Comparison of ENCODE assay signal across 14 cellular contexts in genomic region chr11:8728566-8728965, GRCh38. TPM values are rescaled to one million over a fixed set of nuclear protein-coding genes. Genes with fewer than 3 reads are reported as not detected.
DNase-seq lines count a peak whose midpoint lies in the region; ATAC-seq and TF ChIP-seq lines count a peak whose summit lies in the region.
"Had no signal": no experiment of that assay in that cellular context is flagged by ENCODE, and none has a peak within 500 bp of the region (broad histone marks: within the 10 kb centered on the region; RNA-seq: fewer than 3 reads in every experiment).

No MANE protein-coding gene starts in this region.

- H3K9me3 ChIP-seq in BE2C (no peaks in the 10 kb centered on the region), muscle layer of colon (ENCODE audit: low read length) (no peaks in the 10 kb centered on the region)
- H3K9me3 ChIP-seq: heart left ventricle, neutrophil had no signal

- H3K4me1 Mint-ChIP-seq in brain (peaks cover 65% of the 10 kb centered on the region), WTC11 (peaks cover 9% of the 10 kb centered on the region), endothelial cell (ENCODE audit: unreplicated experiment) (peaks cover 31% of the 10 kb centered on the region)

- no peaks in the 10 kb centered on the region for H3K9me3 Mint-ChIP-seq in brain
- H3K9me3 Mint-ChIP-seq in WTC11 = no peaks in the 10 kb centered on the region
- H3K9me3 Mint-ChIP-seq in endothelial cell (ENCODE audit: unreplicated experiment) = no peaks in the 10 kb centered on the region
- H3K9me3 Mint-ChIP-seq: activated B cell treated with CpG ODN at 0.5 μM for 24 hours had no signal

- TF ChIP-seq CTCF in BE2C (IDR thresholded peaks at IDR 0.05; ENCODE audit: low read depth, low read length) (no peak), brain (conservative IDR thresholded peaks at IDR 0.05) (no peak), WTC11 (IDR thresholded peaks at IDR 0.05) (no peak), endothelial cell (IDR thresholded peaks at IDR 0.05; ENCODE audit: unreplicated experiment) (no peak)

- POLR2A ChIA-PET in WTC11 (lab: Charles Lee) = no interaction called here

- peak overlapping the region; percentile 81 for H3K27ac ChIP-seq in muscle layer of colon (ENCODE audit: low read depth, low read length)
- H3K27ac ChIP-seq: neutrophil had no signal

- H3K4me3 ChIP-seq in BE2C (ENCODE audit: low read depth, low read length) = no peak overlapping the region
- H3K4me3 ChIP-seq in muscle layer of colon (ENCODE audit: low read depth in 1 of 2, low read length in 2 of 2) = no peak overlapping the region
- H3K4me3 ChIP-seq: heart left ventricle had no signal

- peaks cover 4% of the 10 kb centered on the region for H3K27me3 Mint-ChIP-seq in brain
- no peaks in the 10 kb centered on the region for H3K27me3 Mint-ChIP-seq in WTC11 (ENCODE audit: low read depth)
- peaks cover 11% of the 10 kb centered on the region for H3K27me3 Mint-ChIP-seq in endothelial cell (ENCODE audit: unreplicated experiment)
- H3K27me3 Mint-ChIP-seq: activated B cell treated with CpG ODN at 0.5 μM for 24 hours had no signal

- intact Hi-C loops in posterior cingulate gyrus (cut with DNase I) = no loop called here

- no peak for ATAC-seq in WTC11

- peak; percentile 17 for DNase-seq in BE2C
- DNase-seq in MV-4-11 (lab: John Stamatoyannopoulos, UW) = peak; percentile 50
- DNase-seq in WTC11 (ENCODE audit: low spot score) = no peak
- no peak for DNase-seq in endothelial cell (ENCODE audit: low spot score)
- DNase-seq in posterior cingulate gyrus = no peak
- no peak for DNase-seq in NCI-H1930 (lab: John Stamatoyannopoulos, UW)
- DNase-seq: activated B cell treated with CpG ODN at 0.5 μM for 24 hours; DMS79 treated with DMSO at 0.1 percent for 48 hours; effector CD4-positive, alpha-beta T cell; heart left ventricle; NCI-H748 treated with DMSO at 0.1 percent for 48 hours had no signal

- H3K36me3 Mint-ChIP-seq in brain (peaks cover 13% of the 10 kb centered on the region), WTC11 (no peaks in the 10 kb centered on the region), endothelial cell (ENCODE audit: low read depth, unreplicated experiment) (peaks cover 27% of the 10 kb centered on the region)

- peak overlapping the region in 2 of 5 experiments; percentile 42 to 56 for H3K4me3 Mint-ChIP-seq in brain
- H3K4me3 Mint-ChIP-seq in WTC11 = no peak overlapping the region
- no peak overlapping the region for H3K4me3 Mint-ChIP-seq in endothelial cell (ENCODE audit: unreplicated experiment)
- H3K4me3 Mint-ChIP-seq: activated B cell treated with CpG ODN at 0.5 μM for 24 hours had no signal

- H3K27me3 ChIP-seq in BE2C = no peaks in the 10 kb centered on the region
- H3K27me3 ChIP-seq in muscle layer of colon (ENCODE audit: control insufficient read depth in 1 of 2, insufficient read depth in 2 of 2, low read length in 2 of 2) = no peaks in the 10 kb centered on the region
- H3K27me3 ChIP-seq: heart left ventricle, neutrophil had no signal

- no peak overlapping the region for H3K9ac ChIP-seq in muscle layer of colon (ENCODE audit: low read length)

- H3K36me3 ChIP-seq in BE2C (no peaks in the 10 kb centered on the region), muscle layer of colon (ENCODE audit: insufficient read depth, low read length) (peaks cover 38% of the 10 kb centered on the region)
- H3K36me3 ChIP-seq: neutrophil had no signal

- H3K27ac Mint-ChIP-seq in brain (peak overlapping the region; percentile 51 to 95 (median 92)), WTC11 (no peak overlapping the region; the same call in 1 of the 2 replicates), endothelial cell (ENCODE audit: unreplicated experiment) (no peak overlapping the region)
- H3K27ac Mint-ChIP-seq: activated B cell treated with CpG ODN at 0.5 μM for 24 hours had no signal

- H3K4me1 ChIP-seq in BE2C (0 out of 2 replicates have a peak, but pooled peaks cover 3% of the 10 kb centered on the region), muscle layer of colon (ENCODE audit: insufficient read depth, low read length) (peaks cover 67% of the 10 kb centered on the region)

- CTCF ChIA-PET in WTC11 (lab: Charles Lee) = no interaction called here

TF ChIP-seq in WTC11, 78 proteins besides CTCF, POLR2A, EP300 and RAD21:
- TF ChIP-seq KAT7 (CRISPR knock-in tag; IDR thresholded peaks at IDR 0.05; ENCODE audit: borderline replicate concordance) = no peak
- no peak for TF ChIP-seq GRHL2 (CRISPR knock-in tag; IDR thresholded peaks at IDR 0.05; ENCODE audit: insufficient replicate concordance, severe bottlenecking)
- TF ChIP-seq ZNF219 (CRISPR knock-in tag; IDR thresholded peaks at IDR 0.05; ENCODE audit: borderline replicate concordance) = no peak
- no peak for TF ChIP-seq FOXP4 (CRISPR knock-in tag; IDR thresholded peaks at IDR 0.05)
- TF ChIP-seq MAX (CRISPR knock-in tag; IDR thresholded peaks at IDR 0.05) = no peak
- TF ChIP-seq SOX15 (CRISPR knock-in tag; IDR thresholded peaks at IDR 0.05) = no peak
- no peak for TF ChIP-seq FOXK1 (CRISPR knock-in tag; IDR thresholded peaks at IDR 0.05)
- TF ChIP-seq ESRRA (CRISPR knock-in tag; IDR thresholded peaks at IDR 0.05; ENCODE audit: borderline replicate concordance) = no peak
- no peak for TF ChIP-seq GTF2I (CRISPR knock-in tag; conservative IDR thresholded peaks at IDR 0.05)
- TF ChIP-seq TCF7 (CRISPR knock-in tag; IDR thresholded peaks at IDR 0.05; ENCODE audit: low read depth) = no peak
- no peak for TF ChIP-seq E2F5 (CRISPR knock-in tag; IDR thresholded peaks at IDR 0.05)
- TF ChIP-seq HMGXB4 (CRISPR knock-in tag; IDR thresholded peaks at IDR 0.05) = no peak

RNA-seq across cellular contexts. Expression of gene RPL27A, which starts 46.0 kb away (rescaled TPM):
- polyA plus RNA-seq in BE2C (2012; ENCODE audit: insufficient read depth, insufficient read length, low read depth) = 667 TPM
- 1,828 TPM for polyA plus RNA-seq in brain (ENCODE audit: insufficient read depth, low read depth, low replicate concordance)
- total RNA-seq in WTC11 (2021) (1,103 to 1,198 TPM (median 1,179 TPM) in 3 replicates), endothelial cell (ENCODE audit: unreplicated experiment) (1,456 TPM)

RNA-seq across cellular contexts. Expression of gene TRIM66, which starts 46.1 kb away (rescaled TPM):
- polyA plus RNA-seq in BE2C (2012; ENCODE audit: insufficient read depth, insufficient read length, low read depth) = 1.8 TPM
- 3.7 TPM for polyA plus RNA-seq in brain (ENCODE audit: insufficient read depth, low read depth, low replicate concordance)
- 5.6 to 8.0 TPM (median 7.8 TPM) in 3 replicates for total RNA-seq in WTC11 (2021)
- total RNA-seq in endothelial cell (ENCODE audit: unreplicated experiment) = 11.4 TPM

Comparison
In these comparisons a context has a peak if more than half of its experiments do, and no peak if none do; other contexts are left out.
1. DNase-seq: peak in BE2C (single experiment) and MV-4-11 (single experiment); none in WTC11 (single experiment), endothelial cell (single experiment), posterior cingulate gyrus (0 of 10) and NCI-H1930 (0 of 2).
2. H3K27ac Mint-ChIP-seq: peak in brain (5 of 5); none in WTC11 (single experiment) and endothelial cell (single experiment).